In genomic region chr6:33288141-33288941, GRCh38 we compare ENCODE assay signal across 7 cellular contexts. TPM values are rescaled to one million over a fixed set of nuclear protein-coding genes. Genes with fewer than 3 reads are reported as not detected.
DNase-seq lines count a peak whose midpoint lies in the region; TF ChIP-seq lines count a peak whose summit lies in the region.

No MANE protein-coding gene starts in this region.

- H3K27ac Mint-ChIP-seq in activated CD4-positive, alpha-beta memory T cell treated with anti-CD3 and anti-CD28 coated beads, Interleukin-2, amount 10 ng/mL, durations not matched to agents 7 days and 5 days: no peak overlapping the region

- no peaks in the 10 kb centered on the region for H3K27me3 Mint-ChIP-seq in activated CD4-positive, alpha-beta memory T cell treated with anti-CD3 and anti-CD28 coated beads, Interleukin-2, amount 10 ng/mL, durations not matched to agents 7 days and 5 days

- no peaks in the 10 kb centered on the region for H3K4me1 ChIP-seq in iPS-18a (ENCODE audit: control insufficient read depth, low read depth, low read length)
- H3K4me1 ChIP-seq in stomach smooth muscle (ENCODE audit: control insufficient read depth, insufficient read depth, low read length): peaks cover 23% of the 10 kb centered on the region

- H3K4me3 ChIP-seq in HFF-Myc (replicated peaks; ENCODE audit: low read depth, low read length) (peak overlapping the region; percentile 77), iPS-18a (ENCODE audit: low read length) (peak overlapping the region; percentile 94), stomach smooth muscle (ENCODE audit: low read length in 2 of 2) (peak overlapping the region; percentile 96 to 97)

- H3K9ac ChIP-seq in iPS-18a (ENCODE audit: low read length): peak overlapping the region; percentile 83
- H3K9ac ChIP-seq in stomach smooth muscle (ENCODE audit: low read length in 2 of 2): peak overlapping the region; percentile 92 to 93

- H3K36me3 Mint-ChIP-seq in activated CD4-positive, alpha-beta memory T cell treated with anti-CD3 and anti-CD28 coated beads, Interleukin-2, amount 10 ng/mL, durations not matched to agents 7 days and 5 days (ENCODE audit: low read depth): peaks cover 37% of the 10 kb centered on the region

- peaks cover 47% of the 10 kb centered on the region for H3K4me1 Mint-ChIP-seq in activated CD4-positive, alpha-beta memory T cell treated with anti-CD3 and anti-CD28 coated beads, Interleukin-2, amount 10 ng/mL, durations not matched to agents 7 days and 5 days

- H3K9me3 ChIP-seq in iPS-18a (ENCODE audit: control insufficient read depth, low read depth, low read length): no peaks in the 10 kb centered on the region
- H3K9me3 ChIP-seq in stomach smooth muscle (ENCODE audit: control insufficient read depth in 2 of 2, low read length in 2 of 2): no peaks in the 10 kb centered on the region

- peak overlapping the region; percentile 90 for H3K4me3 Mint-ChIP-seq in activated CD4-positive, alpha-beta memory T cell treated with anti-CD3 and anti-CD28 coated beads, Interleukin-2, amount 10 ng/mL, durations not matched to agents 7 days and 5 days

- CTCF ChIA-PET in activated CD4-positive, alpha-beta memory T cell treated with anti-CD3 and anti-CD28 coated beads, Interleukin-2, amount 10 ng/mL, durations not matched to agents 7 days and 5 days (lab: Charles Lee): interaction anchor here (0.8 to 3.1 kb wide), 6 partner anchors 10 to 40 kb away, joined by 3 to 29 read pairs (median 11); partner anchors contain the start of genes B3GALT4, RGL2, RPS18 and VPS52

- H3K9me3 Mint-ChIP-seq in activated CD4-positive, alpha-beta memory T cell treated with anti-CD3 and anti-CD28 coated beads, Interleukin-2, amount 10 ng/mL, durations not matched to agents 7 days and 5 days: no peaks in the 10 kb centered on the region

- no peak for DNase-seq in HFF-Myc (ENCODE audit: extremely low read depth, low read depth)
- DNase-seq in activated CD4-positive, alpha-beta memory T cell treated with anti-CD3 and anti-CD28 coated beads, Interleukin-2, amount 10 ng/mL, durations not matched to agents 7 days and 5 days: no peak
- DNase-seq in DMS 273 treated with DMSO at 0.1 percent for 48 hours (lab: John Stamatoyannopoulos, UW): no peak
- DNase-seq in DMS79 (lab: John Stamatoyannopoulos, UW): no peak
- no peak for DNase-seq in COR-L47 (lab: John Stamatoyannopoulos, UW)

- H3K27me3 ChIP-seq in iPS-18a (ENCODE audit: control insufficient read depth, insufficient read depth, low read length) (no peaks in the 10 kb centered on the region), stomach smooth muscle (ENCODE audit: control insufficient read depth in 1 of 2, insufficient read depth in 2 of 2, low read length in 2 of 2) (no peaks in the 10 kb centered on the region)

- POLR2A ChIA-PET in activated CD4-positive, alpha-beta memory T cell treated with anti-CD3 and anti-CD28 coated beads, Interleukin-2, amount 10 ng/mL, durations not matched to agents 7 days and 5 days (lab: Charles Lee): interaction anchor here (1.0 to 14.3 kb wide), 14 partner anchors 9 to 142 kb away, joined by 3 to 234 read pairs (median 6); partner anchors contain the start of genes B3GALT4, RGL2, RPS18 and SYNGAP1

- H3K36me3 ChIP-seq in iPS-18a (ENCODE audit: control insufficient read depth, low read depth, low read length) (peaks cover 35% of the 10 kb centered on the region), stomach smooth muscle (ENCODE audit: control insufficient read depth in 2 of 2, insufficient read depth in 2 of 2, low read length in 2 of 2) (peaks cover 36% of the 10 kb centered on the region in 2 donors)

- no peak overlapping the region for H3K27ac ChIP-seq in iPS-18a (ENCODE audit: low read length)
- H3K27ac ChIP-seq in stomach smooth muscle (ENCODE audit: low read length): peak overlapping the region; percentile 71

- no peak for TF ChIP-seq CTCF in HFF-Myc (IDR thresholded peaks at IDR 0.05; ENCODE audit: low read depth, low read length, missing control alignments)

RNA-seq across cellular contexts. Expression of gene WDR46, which starts 0.7 kb away (rescaled TPM):
- 10 to 100 TPM; 37.5 to 41.7 TPM for total RNA-seq in activated CD4-positive, alpha-beta memory T cell treated with anti-CD3 and anti-CD28 coated beads, Interleukin-2, amount 10 ng/mL, durations not matched to agents 7 days and 5 days

RNA-seq across cellular contexts. Expression of gene PFDN6, which starts 1.1 kb away (rescaled TPM):
- 10 to 100 TPM; 63.5 to 65.0 TPM for total RNA-seq in activated CD4-positive, alpha-beta memory T cell treated with anti-CD3 and anti-CD28 coated beads, Interleukin-2, amount 10 ng/mL, durations not matched to agents 7 days and 5 days

RNA-seq across cellular contexts. Expression of gene RGL2, which starts 10.4 kb away (rescaled TPM):
- total RNA-seq in activated CD4-positive, alpha-beta memory T cell treated with anti-CD3 and anti-CD28 coated beads, Interleukin-2, amount 10 ng/mL, durations not matched to agents 7 days and 5 days: 10 to 100 TPM; 44.3 to 45.1 TPM

RNA-seq across cellular contexts. Expression of gene B3GALT4, which starts 11.4 kb away (rescaled TPM):
- total RNA-seq in activated CD4-positive, alpha-beta memory T cell treated with anti-CD3 and anti-CD28 coated beads, Interleukin-2, amount 10 ng/mL, durations not matched to agents 7 days and 5 days: 10 to 100 TPM; 25.2 to 26.5 TPM

RNA-seq across cellular contexts. Expression of gene RPS18, which starts 16.5 kb away (rescaled TPM):
- total RNA-seq in activated CD4-positive, alpha-beta memory T cell treated with anti-CD3 and anti-CD28 coated beads, Interleukin-2, amount 10 ng/mL, durations not matched to agents 7 days and 5 days: 1,000 to 10,000 TPM; 2,403 to 2,442 TPM
